In genomic region chr3:164478323-164478722, GRCh38 we compare ENCODE assay signal across 19 cellular contexts.
"Had no signal": no experiment of that assay in that cellular context is flagged by ENCODE, and none has a peak within 500 bp of the region (broad histone marks: within the 10 kb centered on the region; RNA-seq: fewer than 3 reads in every experiment).

No MANE protein-coding gene starts in this region.

- H3K27ac ChIP-seq: RWPE1, SJCRH30 had no signal

- H3K36me3 ChIP-seq: SJCRH30 had no signal

- H3K27me3 ChIP-seq: SJCRH30 had no signal

- H3K9me3 ChIP-seq: SJCRH30 had no signal

- DNase-seq: KBM-7, MV-4-11, NCI-H1048, NCI-H1105, NCI-H1417 treated with DMSO at 0.1 percent for 48 hours, NCI-H146, NCI-H1694 treated with DMSO at 0.1 percent for 48 hours, NCI-H1930, NCI-H2107, NCI-H2227 treated with DMSO at 0.1 percent for 48 hours, NCI-H524, NCI-H526 treated with DMSO at 0.1 percent for 48 hours, NCI-H774, PC-3, SHP77 treated with DMSO at 0.1 percent for 48 hours, SJCRH30 had no signal

- H3K4me1 ChIP-seq: SJCRH30 had no signal

- H3K4me3 ChIP-seq: SJCRH30 had no signal

- ATAC-seq: Panc1, PC-3, SK-N-SH treated with all-trans-retinoic acid at 6 μM for 48 hours had no signal
